Comparison of ENCODE assay signal across 1 cellular context in genomic region chr15:82937659-82938058, GRCh38.
TF ChIP-seq lines count a peak whose summit lies in the region.

No MANE protein-coding gene starts in this region.

TF ChIP-seq in HepG2, 621 proteins besides CTCF, POLR2A, EP300 and RAD21:
- TF ChIP-seq ZNF142 (CRISPR knock-in tag; IDR thresholded peaks at IDR 0.05) (no peak), BORCS8-MEF2B (CRISPR knock-in tag; IDR thresholded peaks at IDR 0.05) (no peak), NFE2L2 (IDR thresholded peaks at IDR 0.05; ENCODE audit: low read length) (no peak), ZNF761 (CRISPR knock-in tag; conservative IDR thresholded peaks at IDR 0.05) (no peak), IRF2 (CRISPR knock-in tag; IDR thresholded peaks at IDR 0.05) (no peak), ZNF383 (CRISPR knock-in tag; IDR thresholded peaks at IDR 0.05; ENCODE audit: borderline replicate concordance) (no peak), FOXP1 (IDR thresholded peaks at IDR 0.05) (no peak), FOXP1 (CRISPR knock-in tag; IDR thresholded peaks at IDR 0.05) (no peak), TARDBP (CRISPR knock-in tag; IDR thresholded peaks at IDR 0.05) (no peak)
